ENCODE assay signal across 18 cellular contexts in the genomic region with DNA sequence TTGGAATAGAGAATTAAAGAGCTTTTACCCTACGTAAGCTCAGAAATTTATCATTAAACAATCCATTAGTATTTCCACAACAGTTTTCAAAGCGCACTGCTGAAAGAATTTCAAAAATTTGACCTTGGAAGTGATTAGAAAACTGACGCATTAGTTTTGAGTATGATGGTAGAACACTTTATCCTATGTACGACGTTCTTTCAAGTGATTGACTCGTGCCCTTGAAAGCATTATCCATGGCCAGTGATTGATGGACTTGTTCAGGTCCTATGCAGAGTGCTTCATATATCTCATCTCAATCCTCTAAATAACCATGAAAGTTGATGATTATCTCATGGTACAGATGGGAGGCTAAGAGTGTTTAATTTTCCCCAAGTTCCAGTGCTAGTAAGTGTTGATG.
DNase-seq lines count a peak whose midpoint lies in the region; ATAC-seq, FAIRE-seq and TF ChIP-seq lines count a peak whose summit lies in the region.
"Had no signal": no experiment of that assay in that cellular context is flagged by ENCODE, and none has a peak within 500 bp of the region (broad histone marks: within the 10 kb centered on the region; RNA-seq: fewer than 3 reads in every experiment).

No MANE protein-coding gene starts in this region.

- no peaks in the 10 kb centered on the region for H3K9me3 ChIP-seq in adrenal gland (replicated peaks in 1 of 3)
- no peaks in the 10 kb centered on the region for H3K9me3 ChIP-seq in kidney (ENCODE audit: control insufficient read depth in 1 of 2, low read length in 2 of 2)
- H3K9me3 ChIP-seq: MG63, Peyer's patch had no signal

- WGBS in adrenal gland, 4 donors: 28 to 39% (median 35%) methylated on average over 6 of the region's 6 CpGs

- no peaks in the 10 kb centered on the region for H3K9me3 Mint-ChIP-seq in type B pancreatic cell
- H3K9me3 Mint-ChIP-seq: CD4-positive, alpha-beta T cell; HFFc6 had no signal

- H3K9ac ChIP-seq in kidney (ENCODE audit: low read length in 2 of 2): no peak overlapping the region

- FAIRE-seq in kidney (lab: Jason Lieb, UNC): no peak
- FAIRE-seq: GM19239, H54 had no signal

- H3K4me1 ChIP-seq in adrenal gland (replicated peaks in 1 of 2) (peaks cover 19 to 39% of the 10 kb centered on the region in 2 donors), kidney (ENCODE audit: control insufficient read depth in 1 of 2, insufficient read depth in 1 of 2, low read depth in 1 of 2, low read length in 2 of 2) (peaks cover 3 to 9% of the 10 kb centered on the region in 2 donors)
- H3K4me1 ChIP-seq: Peyer's patch had no signal

- no peaks in the 10 kb centered on the region for H3K27me3 ChIP-seq in adrenal gland
- H3K27me3 ChIP-seq: MG63, Peyer's patch had no signal

- TF ChIP-seq POLR2A in adrenal gland (IDR thresholded peaks at IDR 0.05): no peak

- TF ChIP-seq CTCF in adrenal gland (IDR thresholded peaks at IDR 0.05): no peak
- TF ChIP-seq CTCF in coronary artery (IDR thresholded peaks at IDR 0.05): no peak
- no peak for TF ChIP-seq CTCF in kidney (IDR thresholded peaks at IDR 0.05; ENCODE audit: borderline replicate concordance, extremely low read depth, insufficient read depth)
- no peak for TF ChIP-seq CTCF in type B pancreatic cell (conservative IDR thresholded peaks at IDR 0.05)

- H3K4me3 Mint-ChIP-seq in type B pancreatic cell: peak overlapping the region; percentile 26
- H3K4me3 Mint-ChIP-seq: B cell; CD4-positive, alpha-beta T cell; HFFc6 had no signal

- H3K27me3 Mint-ChIP-seq in type B pancreatic cell: no peaks in the 10 kb centered on the region
- H3K27me3 Mint-ChIP-seq: B cell; CD4-positive, alpha-beta T cell had no signal

- H3K4me1 Mint-ChIP-seq in type B pancreatic cell (ENCODE audit: unreplicated experiment): peaks cover 12% of the 10 kb centered on the region
- H3K4me1 Mint-ChIP-seq: B cell had no signal

- H3K4me3 ChIP-seq in adrenal gland (no peak overlapping the region), coronary artery (peak overlapping the region; percentile 1), kidney (ENCODE audit: low read length in 2 of 2) (peak overlapping the region; percentile 12 to 26)
- H3K4me3 ChIP-seq: MG63, Peyer's patch had no signal

- H3K36me3 Mint-ChIP-seq in type B pancreatic cell: no peaks in the 10 kb centered on the region

- intact Hi-C loops in adrenal gland (cut with DNase I) (no loop called here), kidney (cut with DNase I) (no loop called here)

- H3K36me3 ChIP-seq in adrenal gland (replicated peaks in 1 of 2): no peaks in the 10 kb centered on the region
- no peaks in the 10 kb centered on the region for H3K36me3 ChIP-seq in kidney (ENCODE audit: control insufficient read depth in 1 of 2, insufficient read depth in 2 of 2, low read length in 2 of 2)
- H3K36me3 ChIP-seq: MG63, Peyer's patch had no signal

- DNase-seq in adrenal gland (peak in 1 of 7 donors; percentile 17), coronary artery (ENCODE audit: low spot score) (no peak), kidney (no peak), type B pancreatic cell (ENCODE audit: extremely low spot score, unreplicated experiment) (no peak), NCI-H187 (lab: John Stamatoyannopoulos, UW) (no peak), SHP77 (lab: John Stamatoyannopoulos, UW) (no peak)
- DNase-seq: Calu3; CD4-positive, alpha-beta T cell; HFFc6; Karpas-422; MG63; NCI-H1092; NCI-H2227 treated with DMSO at 0.1 percent for 48 hours; Peyer's patch had no signal

- H3K27ac ChIP-seq in adrenal gland (peak overlapping the region in 3 of 5 donors; percentile 41 to 71 (median 42)), coronary artery (peak overlapping the region in 1 of 2 donors; percentile 4), kidney (ENCODE audit: low read depth in 2 of 2, low read length in 2 of 2) (no peak overlapping the region)
- H3K27ac ChIP-seq: Peyer's patch had no signal

- ATAC-seq in HG02678 (IDR thresholded peaks at IDR 0.05; ENCODE audit: unreplicated experiment): no peak

- no peak overlapping the region for H3K27ac Mint-ChIP-seq in type B pancreatic cell
- H3K27ac Mint-ChIP-seq: B cell; CD4-positive, alpha-beta T cell; HFFc6 had no signal

Comparison
In these comparisons a context has a peak if more than half of its experiments do, and no peak if none do; other contexts are left out.
1. H3K27ac ChIP-seq: peak in adrenal gland (3 of 5); none in kidney (0 of 2).
2. H3K4me3 ChIP-seq: peak in coronary artery (single experiment) and kidney (2 of 2); none in adrenal gland (0 of 4).